In genomic region chr6:149728499-149729234, GRCh38 we compare ENCODE assay signal across 1 cellular context.
A peak's percentile ranks its signal among the peaks of the same experiment; 100 is the strongest.
TF ChIP-seq lines count a peak whose summit lies in the region.

No MANE protein-coding gene starts in this region.

TF ChIP-seq in K562, 482 proteins besides CTCF, POLR2A, EP300 and RAD21 (continued from another document and continues in another):
- TF ChIP-seq ZNF398 (CRISPR knock-in tag; IDR thresholded peaks at IDR 0.05) (no peak), ASH1L (IDR thresholded peaks at IDR 0.05; ENCODE audit: borderline replicate concordance, low read depth, partially characterized antibody) (peak; percentile 15), CREB1 (IDR thresholded peaks at IDR 0.05) (peak; percentile 35; the same call in 1 of the 2 replicates), CREB1 (CRISPR knock-in tag; IDR thresholded peaks at IDR 0.05) (no peak), CLOCK (CRISPR knock-in tag; IDR thresholded peaks at IDR 0.05; ENCODE audit: borderline replicate concordance) (peak; percentile 64; the same call in 1 of the 2 replicates), POLR2H (tag; IDR thresholded peaks at IDR 0.05; ENCODE audit: low read depth) (no peak), NFIX (CRISPR knock-in tag; IDR thresholded peaks at IDR 0.05; ENCODE audit: low read depth) (no peak), ETV6 (IDR thresholded peaks at IDR 0.05; ENCODE audit: borderline replicate concordance in 1 of 2, low read depth in 2 of 2, low read length in 1 of 2) (no peak), ETV6 (CRISPR knock-in tag; IDR thresholded peaks at IDR 0.05; ENCODE audit: borderline replicate concordance) (no peak), ZFP30 (CRISPR knock-in tag; IDR thresholded peaks at IDR 0.05; ENCODE audit: borderline replicate concordance) (no peak), SMARCA4 (IDR thresholded peaks at IDR 0.05) (peak; percentile 99), L3MBTL2 (IDR thresholded peaks at IDR 0.05) (peak; percentile 33; the same call in 1 of the 2 replicates), ZNF449 (CRISPR knock-in tag; IDR thresholded peaks at IDR 0.05) (0 out of 2 replicates have a peak, but pooled peaks have one; percentile 13), MED1 (CRISPR knock-in tag; IDR thresholded peaks at IDR 0.05; ENCODE audit: borderline replicate concordance) (no peak), ATF6 (CRISPR knock-in tag; IDR thresholded peaks at IDR 0.05) (no peak), E2F4 (CRISPR knock-in tag; IDR thresholded peaks at IDR 0.05; ENCODE audit: low read depth) (no peak), ZNF639 (CRISPR knock-in tag; conservative IDR thresholded peaks at IDR 0.05 in 1 of 2, IDR thresholded peaks at IDR 0.05 in 1 of 2) (peak in 1 of 2 experiments; percentile 88; a peak in 2 of 4 replicates), HOXB6 (CRISPR knock-in tag; IDR thresholded peaks at IDR 0.05; ENCODE audit: borderline replicate concordance) (no peak), RFX5 (IDR thresholded peaks at IDR 0.05; ENCODE audit: low read depth, low read length) (no peak), CHD2 (IDR thresholded peaks at IDR 0.05; ENCODE audit: low read depth, low read length) (no peak), ARID2 (IDR thresholded peaks at IDR 0.05) (no peak; the same call in 1 of the 2 replicates), ZNF274 (IDR thresholded peaks at IDR 0.05; ENCODE audit: borderline replicate concordance, low read depth, low read length) (peak; percentile 40; the same call in 1 of the 2 replicates), ZNF140 (CRISPR knock-in tag; IDR thresholded peaks at IDR 0.05) (no peak), XRCC5 (IDR thresholded peaks at IDR 0.05; ENCODE audit: low read depth, low read length) (no peak), ZKSCAN8 (CRISPR knock-in tag; IDR thresholded peaks at IDR 0.05) (peak; percentile 78), NFXL1 (CRISPR knock-in tag; IDR thresholded peaks at IDR 0.05) (no peak), TCFL5 (CRISPR knock-in tag; conservative IDR thresholded peaks at IDR 0.05) (0 out of 2 replicates have a peak, but pooled peaks have one; percentile 35), ZNF395 (CRISPR knock-in tag; IDR thresholded peaks at IDR 0.05) (peak; percentile 96), JUND (IDR thresholded peaks at IDR 0.05; ENCODE audit: borderline replicate concordance, low read depth, low read length) (peak; percentile 82), JUND (tag; IDR thresholded peaks at IDR 0.05; ENCODE audit: borderline replicate concordance, low read depth, low read length) (peak; percentile 81; the same call in 1 of the 3 replicates), HNRNPUL1 (IDR thresholded peaks at IDR 0.05; ENCODE audit: low read length) (no peak), SLC30A9 (CRISPR knock-in tag; IDR thresholded peaks at IDR 0.05) (no peak), ZNF134 (CRISPR knock-in tag; conservative IDR thresholded peaks at IDR 0.05) (no peak), HSF4 (CRISPR knock-in tag; IDR thresholded peaks at IDR 0.05; ENCODE audit: borderline replicate concordance) (no peak), TSC22D4 (tag; IDR thresholded peaks at IDR 0.05) (no peak), IRF2 (CRISPR knock-in tag; IDR thresholded peaks at IDR 0.05) (no peak), ZNF3 (CRISPR knock-in tag; IDR thresholded peaks at IDR 0.05) (no peak), SAFB (IDR thresholded peaks at IDR 0.05; ENCODE audit: borderline replicate concordance, low read depth, low read length) (no peak), CHAMP1 (IDR thresholded peaks at IDR 0.05) (peak; percentile 78), STAT5B (CRISPR knock-in tag; IDR thresholded peaks at IDR 0.05) (no peak), ZNF263 (CRISPR knock-in tag; IDR thresholded peaks at IDR 0.05; ENCODE audit: borderline replicate concordance) (no peak), MTA2 (IDR thresholded peaks at IDR 0.05; ENCODE audit: low read depth) (peak; percentile 90), MCM2 (IDR thresholded peaks at IDR 0.05; ENCODE audit: low read depth) (no peak), FOXP1 (CRISPR knock-in tag; IDR thresholded peaks at IDR 0.05) (no peak), C11orf30 (IDR thresholded peaks at IDR 0.05; ENCODE audit: low read depth) (no peak), ZNF592 (IDR thresholded peaks at IDR 0.05) (peak; percentile 79; the same call in 1 of the 2 replicates), RFX1 (IDR thresholded peaks at IDR 0.05) (no peak), MAZ (CRISPR knock-in tag; conservative IDR thresholded peaks at IDR 0.05 in 1 of 2, IDR thresholded peaks at IDR 0.05 in 1 of 2) (peak in 1 of 2 experiments; percentile 72; a peak in 2 of 4 replicates), ZNF408 (CRISPR knock-in tag; IDR thresholded peaks at IDR 0.05; ENCODE audit: low read depth) (no peak)
